Comparison of ENCODE assay signal across 24 cellular contexts in the genomic region with DNA sequence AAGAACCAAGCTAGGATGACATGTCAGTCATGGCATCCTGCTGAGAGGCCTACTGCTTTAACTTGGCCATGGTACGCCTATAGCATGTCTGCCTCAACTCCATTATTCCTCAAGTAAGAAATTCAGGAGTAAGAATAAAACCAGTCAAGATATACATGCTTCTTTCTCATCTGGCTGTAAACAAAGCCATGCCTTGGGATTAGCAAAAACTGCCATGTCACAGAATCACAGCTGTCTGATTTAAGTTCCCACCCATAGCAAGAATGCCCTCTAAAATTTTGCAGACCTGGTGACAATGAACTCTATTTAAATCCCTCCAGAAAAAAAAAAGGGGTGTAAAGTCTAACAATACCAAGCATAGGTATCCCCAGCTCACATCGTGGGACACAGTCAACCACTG. TPM values are rescaled to one million over a fixed set of nuclear protein-coding genes. Genes with fewer than 3 reads are reported as not detected.
"Had no signal": no experiment of that assay in that cellular context is flagged by ENCODE, and none has a peak within 500 bp of the region (broad histone marks: within the 10 kb centered on the region; RNA-seq: fewer than 3 reads in every experiment).

No MANE protein-coding gene starts in this region.

- H3K9me3 ChIP-seq: left ventricle myocardium inferior, lower lobe of right lung, psoas muscle, right lobe of liver had no signal

- H3K27ac Mint-ChIP-seq: memory B cell; mesothelial cell of epicardium; nephron; stimulated activated naive B cell treated with anti-CD40 and anti-IgM and Interleukin-4, amounts not matched to agents 10 μg/mL and 1 μg/mL and 100 μg/mL, for 72 hours; stimulated activated naive CD8-positive, alpha-beta T cell treated with anti-CD3 and anti-CD28 coated beads, Interleukin-15, amount 100 ng/mL, for 72 hours; type B pancreatic cell had no signal

- H3K4me1 Mint-ChIP-seq: memory B cell; stimulated activated naive CD8-positive, alpha-beta T cell treated with anti-CD3 and anti-CD28 coated beads, Interleukin-15, amount 100 ng/mL, for 72 hours had no signal

- H3K4me3 ChIP-seq: hepatocyte, left ventricle myocardium inferior, lower lobe of right lung, psoas muscle, right lobe of liver, skin epidermis had no signal

- H2AFZ ChIP-seq: hepatocyte had no signal

- H3K27me3 ChIP-seq: right lobe of liver had no signal

- H3K9me3 Mint-ChIP-seq: memory B cell; nephron; stimulated activated naive CD8-positive, alpha-beta T cell treated with anti-CD3 and anti-CD28 coated beads, Interleukin-15, amount 100 ng/mL, for 72 hours; type B pancreatic cell had no signal

- H3K27ac ChIP-seq: hepatocyte, left ventricle myocardium inferior, lower lobe of right lung, psoas muscle, right lobe of liver had no signal

- H3K4me3 Mint-ChIP-seq: memory B cell; mesothelial cell of epicardium; naive B cell; nephron; stimulated activated naive B cell treated with anti-CD40 and anti-IgM and Interleukin-4, amounts not matched to agents 10 μg/mL and 1 μg/mL and 100 μg/mL, for 72 hours; stimulated activated naive CD8-positive, alpha-beta T cell treated with anti-CD3 and anti-CD28 coated beads, Interleukin-15, amount 100 ng/mL, for 72 hours; type B pancreatic cell had no signal

- H3K4me2 ChIP-seq: hepatocyte had no signal

- H3K36me3 ChIP-seq: left ventricle myocardium inferior, lower lobe of right lung, right lobe of liver had no signal

- ATAC-seq: left cardiac atrium; lower lobe of right lung; psoas muscle; right lobe of liver; stimulated activated naive B cell treated with anti-CD40 and anti-IgM and Interleukin-4, amounts not matched to agents 10 μg/mL and 1 μg/mL and 100 μg/mL, for 72 hours; stimulated activated naive CD8-positive, alpha-beta T cell treated with anti-CD3 and anti-CD28 coated beads, Interleukin-15, amount 100 ng/mL, for 72 hours had no signal

- H3K4me1 ChIP-seq: left ventricle myocardium inferior, lower lobe of right lung, psoas muscle, right lobe of liver had no signal

- H3K36me3 Mint-ChIP-seq: memory B cell; mesothelial cell of epicardium; stimulated activated naive B cell treated with anti-CD40 and anti-IgM and Interleukin-4, amounts not matched to agents 10 μg/mL and 1 μg/mL and 100 μg/mL, for 72 hours; type B pancreatic cell had no signal

- H3K79me2 ChIP-seq: hepatocyte had no signal

- DNase-seq: dermis blood vessel endothelial cell; foreskin melanocyte; head of caudate nucleus; kidney; left cardiac atrium; left ventricle myocardium inferior; lower lobe of right lung; naive B cell; occipital lobe; psoas muscle; retina; right lobe of liver; stimulated activated CD4-positive, alpha-beta T cell treated with anti-CD3 and anti-CD28 coated beads, Interleukin-2, amount 100 ng/mL, for 24 hours; stimulated activated CD4-positive, alpha-beta T cell treated with anti-CD3 and anti-CD28 coated beads, Interleukin-4, amount 100 ng/mL, for 4 hours; stimulated activated naive B cell treated with anti-CD40 and anti-IgM and Interleukin-4, amounts not matched to agents 10 μg/mL and 1 μg/mL and 100 μg/mL, for 72 hours; stimulated activated naive CD8-positive, alpha-beta T cell treated with anti-CD3 and anti-CD28 coated beads, Interleukin-15, amount 100 ng/mL, for 72 hours had no signal

RNA-seq across cellular contexts. Expression of a gene that starts 55.6 kb away (rescaled TPM):
- total RNA-seq: epithelial cell of proximal tubule, left ventricle myocardium inferior, subcutaneous adipose tissue had no signal
